ENCODE assay signal across 28 cellular contexts in the genomic region with DNA sequence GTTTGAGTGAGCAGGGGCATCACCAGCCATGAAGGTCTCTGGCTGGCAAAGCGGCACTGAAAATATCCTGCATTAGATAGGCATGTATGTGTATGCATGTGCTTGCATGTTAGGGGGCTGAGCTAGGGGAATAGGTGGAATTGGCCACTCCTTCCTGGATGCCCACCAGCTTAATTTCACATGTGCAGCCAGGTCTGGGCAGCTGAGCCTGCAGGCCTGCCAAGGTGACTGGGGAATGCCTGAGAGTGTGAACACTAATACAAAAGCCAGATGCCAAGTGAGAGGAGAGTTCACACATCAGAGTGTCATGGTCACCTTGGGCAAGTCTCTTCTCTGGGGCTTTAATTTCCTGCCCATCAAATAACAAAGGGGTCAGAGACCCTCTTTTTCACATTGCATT.
"Had no signal": no experiment of that assay in that cellular context is flagged by ENCODE, and none has a peak within 500 bp of the region (broad histone marks: within the 10 kb centered on the region; RNA-seq: fewer than 3 reads in every experiment).

No MANE protein-coding gene starts in this region.

- DNase-seq: activated B cell treated with CpG ODN at 0.5 μM for 24 hours; activated CD4-positive, alpha-beta memory T cell treated with anti-CD3 and anti-CD28 coated beads, Interleukin-2, amount 10 ng/mL, durations not matched to agents 7 days and 5 days; activated CD4-positive, alpha-beta T cell treated with anti-CD3 and anti-CD28 coated beads for 48 hours; activated CD4-positive, alpha-beta T cell treated with anti-CD3 and anti-CD28 coated beads, Interleukin-2, amount 10 ng/mL, durations not matched to agents 7 days and 5 days; activated CD4-positive, alpha-beta T cell treated with anti-CD3 and anti-CD28 coated beads, Interleukin-2, amount 50 U/mL, for 48 hours; activated CD4-positive, CD25-positive, alpha-beta regulatory T cell treated with anti-CD3 and anti-CD28 coated beads, Interleukin-2, amount 50 U/mL, for 72 hours; activated CD8-positive, alpha-beta memory T cell treated with anti-CD3 and anti-CD28 coated beads for 24 hours; activated CD8-positive, alpha-beta memory T cell treated with anti-CD3 and anti-CD28 coated beads, Interleukin-2, amount 10 ng/mL, durations not matched to agents 7 days and 5 days; activated CD8-positive, alpha-beta memory T cell treated with anti-CD3 and anti-CD28 coated beads, Interleukin-2, amount 50 U/mL, for 48 hours; activated CD8-positive, alpha-beta T cell treated with anti-CD3 and anti-CD28 coated beads, Interleukin-2, amount 10 ng/mL, durations not matched to agents 7 days and 5 days; activated effector memory CD4-positive, alpha-beta T cell treated with Interleukin-2 at 50 U/mL for 16 hours; activated gamma-delta T cell; activated naive CD4-positive, alpha-beta T cell treated with anti-CD3 and anti-CD28 coated beads, Interleukin-2, amount 10 ng/mL, durations not matched to agents 7 days and 5 days; activated naive CD4-positive, alpha-beta T cell treated with Interleukin-2 at 50 U/mL for 16 hours; activated naive CD8-positive, alpha-beta T cell treated with anti-CD3 and anti-CD28 coated beads, Interleukin-2, amount 10 ng/mL, durations not matched to agents 7 days and 5 days; activated naive CD8-positive, alpha-beta T cell treated with anti-CD3 and anti-CD28 coated beads, Interleukin-2, amount 50 U/mL, for 24 hours; activated T-cell treated with anti-CD3 and anti-CD28 coated beads, Interleukin-2, amount 50 U/mL, for 48 hours; amygdala; anterior cingulate cortex; central memory CD4-positive, alpha-beta T cell; T-helper 1 cell; T-helper 2 cell; T-helper 9 cell had no signal

- ATAC-seq: activated CD8-positive, alpha-beta memory T cell treated with anti-CD3 and anti-CD28 coated beads, Interleukin-2, amount 10 ng/mL, durations not matched to agents 7 days and 5 days; activated CD8-positive, alpha-beta T cell treated with anti-CD3 and anti-CD28 coated beads, Interleukin-2, amount 10 ng/mL, durations not matched to agents 7 days and 5 days; activated naive CD8-positive, alpha-beta T cell treated with anti-CD3 and anti-CD28 coated beads, Interleukin-2, amount 50 U/mL, for 24 hours had no signal

- H3K9me3 ChIP-seq: ascending aorta had no signal

- H3K27me3 ChIP-seq: ascending aorta, cardiac muscle cell had no signal

- H3K27ac ChIP-seq: ascending aorta, cardiac muscle cell, VCaP had no signal

- H3K4me3 ChIP-seq: ascending aorta, cardiac muscle cell had no signal

- H3K36me3 ChIP-seq: ascending aorta, cardiac muscle cell had no signal

- FAIRE-seq: bronchial epithelial cell, TTC549 had no signal

- H3K4me1 ChIP-seq: ascending aorta had no signal
